29 cellular contexts compared by ENCODE assay signal in genomic region chr3:81291586-81291985, GRCh38.
"Had no signal": no experiment of that assay in that cellular context is flagged by ENCODE, and none has a peak within 500 bp of the region (broad histone marks: within the 10 kb centered on the region; RNA-seq: fewer than 3 reads in every experiment).

No MANE protein-coding gene starts in this region.

- H3K4me3 ChIP-seq: ascending aorta, coronary artery, esophagus squamous epithelium, gastroesophageal sphincter, heart right ventricle had no signal

- H3K27ac ChIP-seq: ascending aorta, brain microvascular endothelial cell, coronary artery, dorsolateral prefrontal cortex, esophagus squamous epithelium, gastroesophageal sphincter, heart right ventricle had no signal

- DNase-seq: activated CD4-positive, alpha-beta memory T cell treated with anti-CD3 and anti-CD28 coated beads, Interleukin-2, amount 10 ng/mL, durations not matched to agents 7 days and 5 days; activated CD4-positive, alpha-beta T cell treated with anti-CD3 and anti-CD28 coated beads for 1 hour; activated CD4-positive, alpha-beta T cell treated with anti-CD3 and anti-CD28 coated beads for 4 hours; activated CD4-positive, alpha-beta T cell treated with anti-CD3 and anti-CD28 coated beads, Interleukin-2, amount 10 ng/mL, durations not matched to agents 7 days and 5 days; activated CD4-positive, alpha-beta T cell treated with anti-CD3 and anti-CD28 coated beads, Interleukin-2, amount 50 U/mL, for 4 hours; activated CD4-positive, CD25-positive, alpha-beta regulatory T cell; activated CD8-positive, alpha-beta memory T cell treated with anti-CD3 and anti-CD28 coated beads, Interleukin-2, amount 50 U/mL, for 48 hours; activated gamma-delta T cell; activated naive CD4-positive, alpha-beta T cell; activated naive CD4-positive, alpha-beta T cell treated with anti-CD3 and anti-CD28 coated beads, Interleukin-2, amount 10 ng/mL, durations not matched to agents 7 days and 5 days; activated naive CD8-positive, alpha-beta T cell treated with anti-CD3 and anti-CD28 coated beads, Interleukin-2, amount 10 ng/mL, durations not matched to agents 7 days and 5 days; activated T-cell treated with anti-CD3 and anti-CD28 coated beads for 4 hours; activated T-cell treated with anti-CD3 and anti-CD28 coated beads, Interleukin-2, amount 50 U/mL, for 24 hours; activated T-cell treated with anti-CD3 and anti-CD28 coated beads, Interleukin-2, amount 50 U/mL, for 72 hours; brain microvascular endothelial cell; dorsolateral prefrontal cortex; effector memory CD4-positive, alpha-beta T cell; endodermal cell; erythroblast; esophagus squamous epithelium; foreskin melanocyte; heart right ventricle; SW 1271; T-helper 1 cell; T-helper 17 cell; T1000 had no signal

- H3K27me3 ChIP-seq: ascending aorta, brain microvascular endothelial cell, dorsolateral prefrontal cortex, gastroesophageal sphincter, heart right ventricle had no signal

- H3K36me3 ChIP-seq: ascending aorta, brain microvascular endothelial cell, esophagus squamous epithelium, gastroesophageal sphincter, heart right ventricle had no signal

- H3K4me1 ChIP-seq: ascending aorta, esophagus squamous epithelium, gastroesophageal sphincter, heart right ventricle had no signal

- H3K9me3 ChIP-seq: esophagus squamous epithelium had no signal
